In the genomic region with DNA sequence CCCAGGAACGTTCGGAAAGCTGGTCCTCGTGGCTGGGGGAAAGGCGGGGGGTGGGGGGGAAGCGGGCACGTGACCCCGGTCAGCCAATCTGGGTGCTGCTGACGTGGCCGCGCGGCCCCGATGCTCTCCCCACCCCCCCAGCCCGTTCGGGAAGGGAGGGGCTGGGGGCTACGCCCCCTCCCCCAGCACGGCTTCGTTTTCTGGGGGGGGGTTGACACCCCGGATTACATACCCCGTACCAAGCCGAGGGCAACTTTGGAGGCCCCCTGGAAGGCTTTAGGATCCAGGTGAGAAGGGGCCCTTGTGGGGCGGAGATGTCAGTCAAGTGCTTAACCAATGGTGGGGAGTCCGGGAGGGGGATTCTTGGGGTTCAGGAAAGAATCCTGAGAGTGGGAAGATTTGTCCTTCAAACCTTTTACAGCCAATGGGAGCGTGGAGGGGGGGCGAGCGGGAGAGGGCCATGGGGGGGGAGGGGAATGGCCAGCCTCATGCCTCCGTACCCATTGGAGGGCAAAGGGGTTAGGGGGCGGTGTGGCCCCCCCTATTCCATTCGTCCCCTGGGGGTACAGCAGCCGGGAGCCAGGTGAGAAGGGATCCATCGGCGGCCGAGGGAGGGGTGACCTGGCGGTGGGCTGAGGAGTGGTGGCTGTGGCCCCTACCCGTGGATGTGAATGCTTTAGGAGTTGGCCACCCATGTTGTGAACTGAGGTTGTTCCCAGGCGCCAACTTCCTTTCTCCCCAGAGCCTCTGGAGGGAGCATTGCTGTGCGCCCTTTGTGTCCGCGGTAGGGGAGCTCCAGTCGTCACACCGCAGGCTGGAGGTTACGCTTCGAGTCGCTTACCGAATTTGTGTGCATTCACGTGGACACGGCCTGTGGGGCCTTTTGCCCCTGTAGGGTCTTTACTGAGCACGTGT, we compare ENCODE assay signal across 1 cellular context.
TF ChIP-seq lines count a peak whose summit lies in the region.

No MANE protein-coding gene starts in this region.

TF ChIP-seq in HepG2, 621 proteins besides CTCF, POLR2A, EP300 and RAD21 (continued from another document and continues in another):
- TF ChIP-seq, protein P1, sequence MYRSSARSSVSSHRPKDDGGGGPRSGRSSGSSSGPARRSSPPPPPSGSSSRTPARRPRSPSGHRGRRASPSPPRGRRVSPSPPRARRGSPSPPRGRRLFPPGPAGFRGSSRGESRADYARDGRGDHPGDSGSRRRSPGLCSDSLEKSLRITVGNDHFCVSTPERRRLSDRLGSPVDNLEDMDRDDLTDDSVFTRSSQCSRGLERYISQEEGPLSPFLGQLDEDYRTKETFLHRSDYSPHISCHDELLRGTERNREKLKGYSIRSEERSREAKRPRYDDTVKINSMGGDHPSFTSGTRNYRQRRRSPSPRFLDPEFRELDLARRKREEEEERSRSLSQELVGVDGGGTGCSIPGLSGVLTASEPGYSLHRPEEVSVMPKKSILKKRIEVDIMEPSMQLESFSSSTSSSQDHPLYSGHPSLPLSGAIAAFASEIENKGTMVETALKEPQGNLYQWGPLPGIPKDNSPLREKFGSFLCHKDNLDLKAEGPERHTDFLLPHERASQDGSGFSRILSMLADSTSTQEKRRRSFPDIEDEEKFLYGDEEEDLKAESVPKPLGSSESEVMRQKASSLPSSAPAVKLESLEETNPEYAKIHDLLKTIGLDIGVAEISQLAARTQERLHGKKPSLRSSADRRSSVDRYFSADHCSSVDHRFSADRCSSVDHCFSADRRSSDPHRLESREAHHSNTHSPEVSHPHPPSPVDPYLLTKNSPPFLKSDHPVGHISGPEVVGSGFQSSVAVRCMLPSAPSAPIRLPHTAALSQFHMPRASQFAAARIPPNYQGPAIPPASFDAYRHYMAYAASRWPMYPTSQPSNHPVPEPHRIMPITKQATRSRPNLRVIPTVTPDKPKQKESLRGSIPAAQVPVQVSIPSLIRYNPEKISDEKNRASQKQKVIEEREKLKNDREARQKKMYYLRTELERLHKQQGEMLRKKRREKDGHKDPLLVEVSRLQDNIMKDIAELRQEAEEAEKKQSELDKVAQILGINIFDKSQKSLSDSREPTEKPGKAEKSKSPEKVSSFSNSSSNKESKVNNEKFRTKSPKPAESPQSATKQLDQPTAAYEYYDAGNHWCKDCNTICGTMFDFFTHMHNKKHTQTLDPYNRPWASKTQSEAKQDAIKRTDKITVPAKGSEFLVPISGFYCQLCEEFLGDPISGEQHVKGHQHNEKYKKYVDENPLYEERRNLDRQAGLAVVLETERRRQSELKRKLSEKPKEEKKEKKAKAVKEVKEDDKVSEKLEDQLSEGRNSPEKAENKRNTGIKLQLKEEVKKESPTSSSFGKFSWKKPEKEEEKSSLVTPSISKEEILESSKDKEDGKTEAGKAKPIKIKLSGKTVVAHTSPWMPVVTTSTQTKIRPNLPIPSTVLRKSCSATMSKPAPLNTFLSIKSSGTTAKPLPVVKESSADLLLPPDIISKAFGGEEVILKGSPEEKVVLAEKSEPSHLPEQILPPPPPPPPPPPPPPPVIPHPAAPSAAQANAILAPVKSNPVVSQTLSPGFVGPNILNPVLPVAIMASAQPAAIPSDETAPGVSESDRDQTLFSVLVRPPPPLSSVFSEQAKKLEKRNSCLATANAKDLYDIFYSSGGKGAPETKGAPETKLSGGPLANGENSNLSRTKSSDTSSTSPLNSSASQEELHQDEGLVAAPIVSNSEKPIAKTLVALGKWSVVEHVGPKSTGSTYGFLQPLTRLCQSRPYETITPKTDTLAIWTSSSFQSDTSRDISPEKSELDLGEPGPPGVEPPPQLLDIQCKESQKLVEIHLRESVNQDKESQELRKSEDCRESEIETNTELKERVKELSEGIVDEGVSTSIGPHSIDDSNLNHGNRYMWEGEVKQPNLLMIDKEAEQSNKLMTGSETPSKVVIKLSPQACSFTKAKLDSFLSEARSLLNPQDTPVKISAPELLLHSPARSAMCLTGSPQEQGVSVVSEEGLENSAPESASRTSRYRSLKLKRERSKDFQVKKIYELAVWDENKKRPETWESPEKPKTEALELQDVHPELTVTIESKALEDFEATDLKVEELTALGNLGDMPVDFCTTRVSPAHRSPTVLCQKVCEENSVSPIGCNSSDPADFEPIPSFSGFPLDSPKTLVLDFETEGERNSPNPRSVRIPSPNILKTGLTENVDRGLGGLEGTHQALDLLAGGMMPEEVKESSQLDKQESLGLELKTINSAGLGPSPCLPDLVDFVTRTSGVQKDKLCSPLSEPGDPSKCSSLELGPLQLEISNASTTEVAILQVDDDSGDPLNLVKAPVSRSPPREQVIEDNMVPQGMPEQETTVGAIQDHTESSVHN (CRISPR knock-in tag; IDR thresholded peaks at IDR 0.05): peak; percentile 80; the same call in 1 of the 2 replicates
- TF ChIP-seq, protein P2, sequence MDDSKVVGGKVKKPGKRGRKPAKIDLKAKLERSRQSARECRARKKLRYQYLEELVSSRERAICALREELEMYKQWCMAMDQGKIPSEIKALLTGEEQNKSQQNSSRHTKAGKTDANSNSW (CRISPR knock-in tag; IDR thresholded peaks at IDR 0.05; ENCODE audit: borderline replicate concordance): peak; percentile 16; the same call in 1 of the 2 replicates
- TF ChIP-seq STAT5B (CRISPR knock-in tag; IDR thresholded peaks at IDR 0.05): no peak
- TF ChIP-seq, protein P3, sequence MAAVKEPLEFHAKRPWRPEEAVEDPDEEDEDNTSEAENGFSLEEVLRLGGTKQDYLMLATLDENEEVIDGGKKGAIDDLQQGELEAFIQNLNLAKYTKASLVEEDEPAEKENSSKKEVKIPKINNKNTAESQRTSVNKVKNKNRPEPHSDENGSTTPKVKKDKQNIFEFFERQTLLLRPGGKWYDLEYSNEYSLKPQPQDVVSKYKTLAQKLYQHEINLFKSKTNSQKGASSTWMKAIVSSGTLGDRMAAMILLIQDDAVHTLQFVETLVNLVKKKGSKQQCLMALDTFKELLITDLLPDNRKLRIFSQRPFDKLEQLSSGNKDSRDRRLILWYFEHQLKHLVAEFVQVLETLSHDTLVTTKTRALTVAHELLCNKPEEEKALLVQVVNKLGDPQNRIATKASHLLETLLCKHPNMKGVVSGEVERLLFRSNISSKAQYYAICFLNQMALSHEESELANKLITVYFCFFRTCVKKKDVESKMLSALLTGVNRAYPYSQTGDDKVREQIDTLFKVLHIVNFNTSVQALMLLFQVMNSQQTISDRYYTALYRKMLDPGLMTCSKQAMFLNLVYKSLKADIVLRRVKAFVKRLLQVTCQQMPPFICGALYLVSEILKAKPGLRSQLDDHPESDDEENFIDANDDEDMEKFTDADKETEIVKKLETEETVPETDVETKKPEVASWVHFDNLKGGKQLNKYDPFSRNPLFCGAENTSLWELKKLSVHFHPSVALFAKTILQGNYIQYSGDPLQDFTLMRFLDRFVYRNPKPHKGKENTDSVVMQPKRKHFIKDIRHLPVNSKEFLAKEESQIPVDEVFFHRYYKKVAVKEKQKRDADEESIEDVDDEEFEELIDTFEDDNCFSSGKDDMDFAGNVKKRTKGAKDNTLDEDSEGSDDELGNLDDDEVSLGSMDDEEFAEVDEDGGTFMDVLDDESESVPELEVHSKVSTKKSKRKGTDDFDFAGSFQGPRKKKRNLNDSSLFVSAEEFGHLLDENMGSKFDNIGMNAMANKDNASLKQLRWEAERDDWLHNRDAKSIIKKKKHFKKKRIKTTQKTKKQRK (IDR thresholded peaks at IDR 0.05; ENCODE audit: low read length): no peak
- peak; percentile 17; the same call in 1 of the 2 replicates for TF ChIP-seq NFATC3 (CRISPR knock-in tag; IDR thresholded peaks at IDR 0.05)
- TF ChIP-seq, protein P4, sequence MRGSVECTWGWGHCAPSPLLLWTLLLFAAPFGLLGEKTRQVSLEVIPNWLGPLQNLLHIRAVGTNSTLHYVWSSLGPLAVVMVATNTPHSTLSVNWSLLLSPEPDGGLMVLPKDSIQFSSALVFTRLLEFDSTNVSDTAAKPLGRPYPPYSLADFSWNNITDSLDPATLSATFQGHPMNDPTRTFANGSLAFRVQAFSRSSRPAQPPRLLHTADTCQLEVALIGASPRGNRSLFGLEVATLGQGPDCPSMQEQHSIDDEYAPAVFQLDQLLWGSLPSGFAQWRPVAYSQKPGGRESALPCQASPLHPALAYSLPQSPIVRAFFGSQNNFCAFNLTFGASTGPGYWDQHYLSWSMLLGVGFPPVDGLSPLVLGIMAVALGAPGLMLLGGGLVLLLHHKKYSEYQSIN (CRISPR knock-in tag; IDR thresholded peaks at IDR 0.05; ENCODE audit: borderline replicate concordance): no peak
- TF ChIP-seq ZNF138 (CRISPR knock-in tag; IDR thresholded peaks at IDR 0.05; ENCODE audit: low read depth): no peak; the same call in 1 of the 2 replicates
- no peak; the same call in 1 of the 2 replicates for TF ChIP-seq PHF20 (CRISPR knock-in tag; IDR thresholded peaks at IDR 0.05)
- TF ChIP-seq NPAS2 (CRISPR knock-in tag; IDR thresholded peaks at IDR 0.05; ENCODE audit: borderline replicate concordance): no peak
- TF ChIP-seq HNRNPLL (IDR thresholded peaks at IDR 0.05; ENCODE audit: low read depth, low read length, poor library complexity, severe bottlenecking): no peak
- TF ChIP-seq NFRKB (IDR thresholded peaks at IDR 0.05): no peak
- peak; percentile 4; the same call in 1 of the 2 replicates for TF ChIP-seq ZSCAN30 (CRISPR knock-in tag; IDR thresholded peaks at IDR 0.05)
- TF ChIP-seq ZNF589 (CRISPR knock-in tag; conservative IDR thresholded peaks at IDR 0.05): no peak
- TF ChIP-seq, protein P5, sequence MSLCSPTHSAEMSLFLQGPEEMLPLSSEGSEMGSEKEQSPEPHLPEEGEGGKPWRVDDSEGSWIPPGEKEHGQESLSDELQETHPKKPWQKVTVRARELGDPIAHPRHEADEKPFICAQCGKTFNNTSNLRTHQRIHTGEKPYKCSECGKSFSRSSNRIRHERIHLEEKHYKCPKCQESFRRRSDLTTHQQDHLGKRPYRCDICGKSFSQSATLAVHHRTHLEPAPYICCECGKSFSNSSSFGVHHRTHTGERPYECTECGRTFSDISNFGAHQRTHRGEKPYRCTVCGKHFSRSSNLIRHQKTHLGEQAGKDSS (CRISPR knock-in tag; IDR thresholded peaks at IDR 0.05; ENCODE audit: borderline replicate concordance, low read depth): peak; percentile 83; the same call in 1 of the 2 replicates
- no peak for TF ChIP-seq AGO1 (IDR thresholded peaks at IDR 0.05; ENCODE audit: low read depth, low read length, poor library complexity, severe bottlenecking)
- TF ChIP-seq PRPF4 (IDR thresholded peaks at IDR 0.05; ENCODE audit: low read depth, low read length, poor library complexity, severe bottlenecking): peak; percentile 71
- peak; percentile 15; the same call in 1 of the 2 replicates for TF ChIP-seq NFE2L2 (IDR thresholded peaks at IDR 0.05; ENCODE audit: low read length)
- no peak for TF ChIP-seq JARID2 (CRISPR knock-in tag; IDR thresholded peaks at IDR 0.05; ENCODE audit: insufficient replicate concordance)
- TF ChIP-seq, protein P6, sequence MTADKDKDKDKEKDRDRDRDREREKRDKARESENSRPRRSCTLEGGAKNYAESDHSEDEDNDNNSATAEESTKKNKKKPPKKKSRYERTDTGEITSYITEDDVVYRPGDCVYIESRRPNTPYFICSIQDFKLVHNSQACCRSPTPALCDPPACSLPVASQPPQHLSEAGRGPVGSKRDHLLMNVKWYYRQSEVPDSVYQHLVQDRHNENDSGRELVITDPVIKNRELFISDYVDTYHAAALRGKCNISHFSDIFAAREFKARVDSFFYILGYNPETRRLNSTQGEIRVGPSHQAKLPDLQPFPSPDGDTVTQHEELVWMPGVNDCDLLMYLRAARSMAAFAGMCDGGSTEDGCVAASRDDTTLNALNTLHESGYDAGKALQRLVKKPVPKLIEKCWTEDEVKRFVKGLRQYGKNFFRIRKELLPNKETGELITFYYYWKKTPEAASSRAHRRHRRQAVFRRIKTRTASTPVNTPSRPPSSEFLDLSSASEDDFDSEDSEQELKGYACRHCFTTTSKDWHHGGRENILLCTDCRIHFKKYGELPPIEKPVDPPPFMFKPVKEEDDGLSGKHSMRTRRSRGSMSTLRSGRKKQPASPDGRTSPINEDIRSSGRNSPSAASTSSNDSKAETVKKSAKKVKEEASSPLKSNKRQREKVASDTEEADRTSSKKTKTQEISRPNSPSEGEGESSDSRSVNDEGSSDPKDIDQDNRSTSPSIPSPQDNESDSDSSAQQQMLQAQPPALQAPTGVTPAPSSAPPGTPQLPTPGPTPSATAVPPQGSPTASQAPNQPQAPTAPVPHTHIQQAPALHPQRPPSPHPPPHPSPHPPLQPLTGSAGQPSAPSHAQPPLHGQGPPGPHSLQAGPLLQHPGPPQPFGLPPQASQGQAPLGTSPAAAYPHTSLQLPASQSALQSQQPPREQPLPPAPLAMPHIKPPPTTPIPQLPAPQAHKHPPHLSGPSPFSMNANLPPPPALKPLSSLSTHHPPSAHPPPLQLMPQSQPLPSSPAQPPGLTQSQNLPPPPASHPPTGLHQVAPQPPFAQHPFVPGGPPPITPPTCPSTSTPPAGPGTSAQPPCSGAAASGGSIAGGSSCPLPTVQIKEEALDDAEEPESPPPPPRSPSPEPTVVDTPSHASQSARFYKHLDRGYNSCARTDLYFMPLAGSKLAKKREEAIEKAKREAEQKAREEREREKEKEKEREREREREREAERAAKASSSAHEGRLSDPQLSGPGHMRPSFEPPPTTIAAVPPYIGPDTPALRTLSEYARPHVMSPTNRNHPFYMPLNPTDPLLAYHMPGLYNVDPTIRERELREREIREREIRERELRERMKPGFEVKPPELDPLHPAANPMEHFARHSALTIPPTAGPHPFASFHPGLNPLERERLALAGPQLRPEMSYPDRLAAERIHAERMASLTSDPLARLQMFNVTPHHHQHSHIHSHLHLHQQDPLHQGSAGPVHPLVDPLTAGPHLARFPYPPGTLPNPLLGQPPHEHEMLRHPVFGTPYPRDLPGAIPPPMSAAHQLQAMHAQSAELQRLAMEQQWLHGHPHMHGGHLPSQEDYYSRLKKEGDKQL (CRISPR knock-in tag; IDR thresholded peaks at IDR 0.05; ENCODE audit: low read depth): no peak
- TF ChIP-seq ATRX (CRISPR knock-in tag; IDR thresholded peaks at IDR 0.05; ENCODE audit: borderline replicate concordance): no peak; the same call in 1 of the 2 replicates
- TF ChIP-seq TAF1 (CRISPR knock-in tag; IDR thresholded peaks at IDR 0.05): peak; percentile 92
- no peak for TF ChIP-seq STAG1 (CRISPR knock-in tag; IDR thresholded peaks at IDR 0.05)
- TF ChIP-seq ZNF615 (CRISPR knock-in tag; IDR thresholded peaks at IDR 0.05; ENCODE audit: borderline replicate concordance): peak; percentile 6; the same call in 1 of the 2 replicates
- TF ChIP-seq, protein P7, sequence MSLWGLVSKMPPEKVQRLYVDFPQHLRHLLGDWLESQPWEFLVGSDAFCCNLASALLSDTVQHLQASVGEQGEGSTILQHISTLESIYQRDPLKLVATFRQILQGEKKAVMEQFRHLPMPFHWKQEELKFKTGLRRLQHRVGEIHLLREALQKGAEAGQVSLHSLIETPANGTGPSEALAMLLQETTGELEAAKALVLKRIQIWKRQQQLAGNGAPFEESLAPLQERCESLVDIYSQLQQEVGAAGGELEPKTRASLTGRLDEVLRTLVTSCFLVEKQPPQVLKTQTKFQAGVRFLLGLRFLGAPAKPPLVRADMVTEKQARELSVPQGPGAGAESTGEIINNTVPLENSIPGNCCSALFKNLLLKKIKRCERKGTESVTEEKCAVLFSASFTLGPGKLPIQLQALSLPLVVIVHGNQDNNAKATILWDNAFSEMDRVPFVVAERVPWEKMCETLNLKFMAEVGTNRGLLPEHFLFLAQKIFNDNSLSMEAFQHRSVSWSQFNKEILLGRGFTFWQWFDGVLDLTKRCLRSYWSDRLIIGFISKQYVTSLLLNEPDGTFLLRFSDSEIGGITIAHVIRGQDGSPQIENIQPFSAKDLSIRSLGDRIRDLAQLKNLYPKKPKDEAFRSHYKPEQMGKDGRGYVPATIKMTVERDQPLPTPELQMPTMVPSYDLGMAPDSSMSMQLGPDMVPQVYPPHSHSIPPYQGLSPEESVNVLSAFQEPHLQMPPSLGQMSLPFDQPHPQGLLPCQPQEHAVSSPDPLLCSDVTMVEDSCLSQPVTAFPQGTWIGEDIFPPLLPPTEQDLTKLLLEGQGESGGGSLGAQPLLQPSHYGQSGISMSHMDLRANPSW (CRISPR knock-in tag; IDR thresholded peaks at IDR 0.05; ENCODE audit: borderline replicate concordance): no peak
- no peak for TF ChIP-seq RBM22 (optimal IDR thresholded peaks at IDR 0.05; ENCODE audit: low read length)
- TF ChIP-seq SMAD3 (CRISPR knock-in tag; IDR thresholded peaks at IDR 0.05): no peak; the same call in 1 of the 2 replicates
- TF ChIP-seq ZNF761 (CRISPR knock-in tag; conservative IDR thresholded peaks at IDR 0.05): no peak
- no peak for TF ChIP-seq JDP2 (CRISPR knock-in tag; IDR thresholded peaks at IDR 0.05; ENCODE audit: borderline replicate concordance)
- TF ChIP-seq ZFP1 (CRISPR knock-in tag; IDR thresholded peaks at IDR 0.05): peak; percentile 36; the same call in 1 of the 2 replicates
